ENCODE assay signal across 1 cellular context in the genomic region with DNA sequence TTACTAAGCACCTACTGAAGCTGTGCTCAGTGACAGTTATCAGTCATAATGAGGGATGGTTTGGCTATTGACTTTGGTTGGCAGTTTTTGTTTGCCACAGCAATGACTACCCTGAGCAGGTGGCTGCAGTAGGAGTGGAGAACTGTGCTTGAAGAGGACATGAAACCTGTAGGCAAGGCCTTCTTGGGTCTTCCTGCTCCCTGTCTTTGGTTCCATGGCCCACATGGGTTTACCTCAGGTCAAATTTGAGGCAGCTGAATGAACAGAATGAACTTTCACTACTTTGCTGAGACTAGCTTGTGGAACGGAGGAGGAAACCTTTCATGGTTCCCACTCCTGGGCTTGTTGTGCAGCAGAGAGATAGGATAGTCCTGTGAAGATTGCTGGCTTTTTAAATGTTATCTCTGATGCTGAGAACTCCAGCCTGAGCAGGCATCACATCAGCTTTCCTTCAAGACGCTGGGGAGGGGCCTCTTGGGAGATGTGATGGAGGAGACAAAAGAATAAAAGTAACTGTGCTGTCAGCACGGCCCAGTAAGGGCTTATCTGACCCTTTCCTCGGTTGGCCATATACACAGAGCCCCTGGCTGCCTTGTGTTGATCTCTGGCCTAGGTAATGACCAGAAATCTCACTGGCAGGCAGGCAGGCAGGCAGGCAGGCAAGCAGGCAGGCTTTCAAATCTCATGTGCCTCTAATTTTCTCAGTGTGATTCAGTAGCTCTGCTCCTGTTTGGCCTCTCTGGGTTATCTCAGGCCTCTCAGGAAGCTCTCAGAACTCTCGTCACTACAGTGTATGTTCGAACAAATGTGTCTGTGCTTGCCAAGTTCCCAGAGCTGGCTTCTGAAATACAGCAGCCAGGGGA.
TF ChIP-seq lines count a peak whose summit lies in the region.

No MANE protein-coding gene starts in this region.

TF ChIP-seq in K562, 482 proteins besides CTCF, POLR2A, EP300 and RAD21 (continued from another document and continues in another):
- TF ChIP-seq, protein P1, sequence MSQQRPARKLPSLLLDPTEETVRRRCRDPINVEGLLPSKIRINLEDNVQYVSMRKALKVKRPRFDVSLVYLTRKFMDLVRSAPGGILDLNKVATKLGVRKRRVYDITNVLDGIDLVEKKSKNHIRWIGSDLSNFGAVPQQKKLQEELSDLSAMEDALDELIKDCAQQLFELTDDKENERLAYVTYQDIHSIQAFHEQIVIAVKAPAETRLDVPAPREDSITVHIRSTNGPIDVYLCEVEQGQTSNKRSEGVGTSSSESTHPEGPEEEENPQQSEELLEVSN (IDR thresholded peaks at IDR 0.05; ENCODE audit: borderline replicate concordance in 1 of 2, extremely low read depth in 1 of 2, insufficient read depth in 1 of 2, insufficient read length in 1 of 2, low read depth in 1 of 2, low read length in 1 of 2, poor library complexity in 1 of 2, severe bottlenecking in 1 of 2): no peak
- TF ChIP-seq, protein P2, sequence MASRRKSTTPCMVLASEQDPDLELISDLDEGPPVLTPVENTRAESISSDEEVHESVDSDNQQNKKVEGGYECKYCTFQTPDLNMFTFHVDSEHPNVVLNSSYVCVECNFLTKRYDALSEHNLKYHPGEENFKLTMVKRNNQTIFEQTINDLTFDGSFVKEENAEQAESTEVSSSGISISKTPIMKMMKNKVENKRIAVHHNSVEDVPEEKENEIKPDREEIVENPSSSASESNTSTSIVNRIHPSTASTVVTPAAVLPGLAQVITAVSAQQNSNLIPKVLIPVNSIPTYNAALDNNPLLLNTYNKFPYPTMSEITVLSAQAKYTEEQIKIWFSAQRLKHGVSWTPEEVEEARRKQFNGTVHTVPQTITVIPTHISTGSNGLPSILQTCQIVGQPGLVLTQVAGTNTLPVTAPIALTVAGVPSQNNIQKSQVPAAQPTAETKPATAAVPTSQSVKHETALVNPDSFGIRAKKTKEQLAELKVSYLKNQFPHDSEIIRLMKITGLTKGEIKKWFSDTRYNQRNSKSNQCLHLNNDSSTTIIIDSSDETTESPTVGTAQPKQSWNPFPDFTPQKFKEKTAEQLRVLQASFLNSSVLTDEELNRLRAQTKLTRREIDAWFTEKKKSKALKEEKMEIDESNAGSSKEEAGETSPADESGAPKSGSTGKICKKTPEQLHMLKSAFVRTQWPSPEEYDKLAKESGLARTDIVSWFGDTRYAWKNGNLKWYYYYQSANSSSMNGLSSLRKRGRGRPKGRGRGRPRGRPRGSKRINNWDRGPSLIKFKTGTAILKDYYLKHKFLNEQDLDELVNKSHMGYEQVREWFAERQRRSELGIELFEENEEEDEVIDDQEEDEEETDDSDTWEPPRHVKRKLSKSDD (conservative IDR thresholded peaks at IDR 0.05; ENCODE audit: low read length): no peak
- TF ChIP-seq, protein P3, sequence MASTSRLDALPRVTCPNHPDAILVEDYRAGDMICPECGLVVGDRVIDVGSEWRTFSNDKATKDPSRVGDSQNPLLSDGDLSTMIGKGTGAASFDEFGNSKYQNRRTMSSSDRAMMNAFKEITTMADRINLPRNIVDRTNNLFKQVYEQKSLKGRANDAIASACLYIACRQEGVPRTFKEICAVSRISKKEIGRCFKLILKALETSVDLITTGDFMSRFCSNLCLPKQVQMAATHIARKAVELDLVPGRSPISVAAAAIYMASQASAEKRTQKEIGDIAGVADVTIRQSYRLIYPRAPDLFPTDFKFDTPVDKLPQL (IDR thresholded peaks at IDR 0.05; ENCODE audit: extremely low read depth, insufficient read length): no peak
- TF ChIP-seq, protein P4, sequence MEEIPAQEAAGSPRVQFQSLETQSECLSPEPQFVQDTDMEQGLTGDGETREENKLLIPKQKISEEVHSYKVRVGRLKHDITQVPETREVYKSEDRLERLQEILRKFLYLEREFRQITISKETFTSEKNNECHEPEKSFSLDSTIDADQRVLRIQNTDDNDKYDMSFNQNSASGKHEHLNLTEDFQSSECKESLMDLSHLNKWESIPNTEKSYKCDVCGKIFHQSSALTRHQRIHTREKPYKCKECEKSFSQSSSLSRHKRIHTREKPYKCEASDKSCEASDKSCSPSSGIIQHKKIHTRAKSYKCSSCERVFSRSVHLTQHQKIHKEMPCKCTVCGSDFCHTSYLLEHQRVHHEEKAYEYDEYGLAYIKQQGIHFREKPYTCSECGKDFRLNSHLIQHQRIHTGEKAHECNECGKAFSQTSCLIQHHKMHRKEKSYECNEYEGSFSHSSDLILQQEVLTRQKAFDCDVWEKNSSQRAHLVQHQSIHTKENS (CRISPR knock-in tag; IDR thresholded peaks at IDR 0.05): no peak
- peak; percentile 43 for TF ChIP-seq RBFOX2 (IDR thresholded peaks at IDR 0.05; ENCODE audit: low read depth, low read length)
- peak; percentile 83 for TF ChIP-seq SMARCA4 (IDR thresholded peaks at IDR 0.05)
- peak; percentile 57; the same call in 1 of the 2 replicates for TF ChIP-seq ZKSCAN3 (CRISPR knock-in tag; IDR thresholded peaks at IDR 0.05)
- no peak for TF ChIP-seq MED1 (CRISPR knock-in tag; IDR thresholded peaks at IDR 0.05; ENCODE audit: borderline replicate concordance)
- TF ChIP-seq PHF20 (IDR thresholded peaks at IDR 0.05; ENCODE audit: partially characterized antibody): no peak
- TF ChIP-seq ZNF140 (CRISPR knock-in tag; IDR thresholded peaks at IDR 0.05): no peak
- no peak; the same call in 1 of the 2 replicates for TF ChIP-seq MYNN (IDR thresholded peaks at IDR 0.05)
- TF ChIP-seq MYNN (CRISPR knock-in tag; IDR thresholded peaks at IDR 0.05): no peak
- TF ChIP-seq SRSF1 (IDR thresholded peaks at IDR 0.05; ENCODE audit: low read depth, low read length): no peak
- TF ChIP-seq ELF2 (CRISPR knock-in tag; IDR thresholded peaks at IDR 0.05): no peak
- TF ChIP-seq, protein P5, sequence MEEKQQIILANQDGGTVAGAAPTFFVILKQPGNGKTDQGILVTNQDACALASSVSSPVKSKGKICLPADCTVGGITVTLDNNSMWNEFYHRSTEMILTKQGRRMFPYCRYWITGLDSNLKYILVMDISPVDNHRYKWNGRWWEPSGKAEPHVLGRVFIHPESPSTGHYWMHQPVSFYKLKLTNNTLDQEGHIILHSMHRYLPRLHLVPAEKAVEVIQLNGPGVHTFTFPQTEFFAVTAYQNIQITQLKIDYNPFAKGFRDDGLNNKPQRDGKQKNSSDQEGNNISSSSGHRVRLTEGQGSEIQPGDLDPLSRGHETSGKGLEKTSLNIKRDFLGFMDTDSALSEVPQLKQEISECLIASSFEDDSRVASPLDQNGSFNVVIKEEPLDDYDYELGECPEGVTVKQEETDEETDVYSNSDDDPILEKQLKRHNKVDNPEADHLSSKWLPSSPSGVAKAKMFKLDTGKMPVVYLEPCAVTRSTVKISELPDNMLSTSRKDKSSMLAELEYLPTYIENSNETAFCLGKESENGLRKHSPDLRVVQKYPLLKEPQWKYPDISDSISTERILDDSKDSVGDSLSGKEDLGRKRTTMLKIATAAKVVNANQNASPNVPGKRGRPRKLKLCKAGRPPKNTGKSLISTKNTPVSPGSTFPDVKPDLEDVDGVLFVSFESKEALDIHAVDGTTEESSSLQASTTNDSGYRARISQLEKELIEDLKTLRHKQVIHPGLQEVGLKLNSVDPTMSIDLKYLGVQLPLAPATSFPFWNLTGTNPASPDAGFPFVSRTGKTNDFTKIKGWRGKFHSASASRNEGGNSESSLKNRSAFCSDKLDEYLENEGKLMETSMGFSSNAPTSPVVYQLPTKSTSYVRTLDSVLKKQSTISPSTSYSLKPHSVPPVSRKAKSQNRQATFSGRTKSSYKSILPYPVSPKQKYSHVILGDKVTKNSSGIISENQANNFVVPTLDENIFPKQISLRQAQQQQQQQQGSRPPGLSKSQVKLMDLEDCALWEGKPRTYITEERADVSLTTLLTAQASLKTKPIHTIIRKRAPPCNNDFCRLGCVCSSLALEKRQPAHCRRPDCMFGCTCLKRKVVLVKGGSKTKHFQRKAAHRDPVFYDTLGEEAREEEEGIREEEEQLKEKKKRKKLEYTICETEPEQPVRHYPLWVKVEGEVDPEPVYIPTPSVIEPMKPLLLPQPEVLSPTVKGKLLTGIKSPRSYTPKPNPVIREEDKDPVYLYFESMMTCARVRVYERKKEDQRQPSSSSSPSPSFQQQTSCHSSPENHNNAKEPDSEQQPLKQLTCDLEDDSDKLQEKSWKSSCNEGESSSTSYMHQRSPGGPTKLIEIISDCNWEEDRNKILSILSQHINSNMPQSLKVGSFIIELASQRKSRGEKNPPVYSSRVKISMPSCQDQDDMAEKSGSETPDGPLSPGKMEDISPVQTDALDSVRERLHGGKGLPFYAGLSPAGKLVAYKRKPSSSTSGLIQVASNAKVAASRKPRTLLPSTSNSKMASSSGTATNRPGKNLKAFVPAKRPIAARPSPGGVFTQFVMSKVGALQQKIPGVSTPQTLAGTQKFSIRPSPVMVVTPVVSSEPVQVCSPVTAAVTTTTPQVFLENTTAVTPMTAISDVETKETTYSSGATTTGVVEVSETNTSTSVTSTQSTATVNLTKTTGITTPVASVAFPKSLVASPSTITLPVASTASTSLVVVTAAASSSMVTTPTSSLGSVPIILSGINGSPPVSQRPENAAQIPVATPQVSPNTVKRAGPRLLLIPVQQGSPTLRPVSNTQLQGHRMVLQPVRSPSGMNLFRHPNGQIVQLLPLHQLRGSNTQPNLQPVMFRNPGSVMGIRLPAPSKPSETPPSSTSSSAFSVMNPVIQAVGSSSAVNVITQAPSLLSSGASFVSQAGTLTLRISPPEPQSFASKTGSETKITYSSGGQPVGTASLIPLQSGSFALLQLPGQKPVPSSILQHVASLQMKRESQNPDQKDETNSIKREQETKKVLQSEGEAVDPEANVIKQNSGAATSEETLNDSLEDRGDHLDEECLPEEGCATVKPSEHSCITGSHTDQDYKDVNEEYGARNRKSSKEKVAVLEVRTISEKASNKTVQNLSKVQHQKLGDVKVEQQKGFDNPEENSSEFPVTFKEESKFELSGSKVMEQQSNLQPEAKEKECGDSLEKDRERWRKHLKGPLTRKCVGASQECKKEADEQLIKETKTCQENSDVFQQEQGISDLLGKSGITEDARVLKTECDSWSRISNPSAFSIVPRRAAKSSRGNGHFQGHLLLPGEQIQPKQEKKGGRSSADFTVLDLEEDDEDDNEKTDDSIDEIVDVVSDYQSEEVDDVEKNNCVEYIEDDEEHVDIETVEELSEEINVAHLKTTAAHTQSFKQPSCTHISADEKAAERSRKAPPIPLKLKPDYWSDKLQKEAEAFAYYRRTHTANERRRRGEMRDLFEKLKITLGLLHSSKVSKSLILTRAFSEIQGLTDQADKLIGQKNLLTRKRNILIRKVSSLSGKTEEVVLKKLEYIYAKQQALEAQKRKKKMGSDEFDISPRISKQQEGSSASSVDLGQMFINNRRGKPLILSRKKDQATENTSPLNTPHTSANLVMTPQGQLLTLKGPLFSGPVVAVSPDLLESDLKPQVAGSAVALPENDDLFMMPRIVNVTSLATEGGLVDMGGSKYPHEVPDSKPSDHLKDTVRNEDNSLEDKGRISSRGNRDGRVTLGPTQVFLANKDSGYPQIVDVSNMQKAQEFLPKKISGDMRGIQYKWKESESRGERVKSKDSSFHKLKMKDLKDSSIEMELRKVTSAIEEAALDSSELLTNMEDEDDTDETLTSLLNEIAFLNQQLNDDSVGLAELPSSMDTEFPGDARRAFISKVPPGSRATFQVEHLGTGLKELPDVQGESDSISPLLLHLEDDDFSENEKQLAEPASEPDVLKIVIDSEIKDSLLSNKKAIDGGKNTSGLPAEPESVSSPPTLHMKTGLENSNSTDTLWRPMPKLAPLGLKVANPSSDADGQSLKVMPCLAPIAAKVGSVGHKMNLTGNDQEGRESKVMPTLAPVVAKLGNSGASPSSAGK (IDR thresholded peaks at IDR 0.05): 0 out of 2 replicates have a peak, but pooled peaks have one; percentile 25
- no peak for TF ChIP-seq HNRNPK (IDR thresholded peaks at IDR 0.05; ENCODE audit: low read depth, low read length, poor library complexity, severe bottlenecking)
- no peak for TF ChIP-seq TAF7 (tag; IDR thresholded peaks at IDR 0.05)
- TF ChIP-seq ZNF444 (CRISPR knock-in tag; IDR thresholded peaks at IDR 0.05): no peak
- TF ChIP-seq ZNF445 (CRISPR knock-in tag; IDR thresholded peaks at IDR 0.05; ENCODE audit: low read depth): 0 out of 2 replicates have a peak, but pooled peaks have one; percentile 39
- no peak for TF ChIP-seq ZBED1 (IDR thresholded peaks at IDR 0.05)
- peak; percentile 40 for TF ChIP-seq LCOR (CRISPR knock-in tag; IDR thresholded peaks at IDR 0.05)
- TF ChIP-seq, protein P6, sequence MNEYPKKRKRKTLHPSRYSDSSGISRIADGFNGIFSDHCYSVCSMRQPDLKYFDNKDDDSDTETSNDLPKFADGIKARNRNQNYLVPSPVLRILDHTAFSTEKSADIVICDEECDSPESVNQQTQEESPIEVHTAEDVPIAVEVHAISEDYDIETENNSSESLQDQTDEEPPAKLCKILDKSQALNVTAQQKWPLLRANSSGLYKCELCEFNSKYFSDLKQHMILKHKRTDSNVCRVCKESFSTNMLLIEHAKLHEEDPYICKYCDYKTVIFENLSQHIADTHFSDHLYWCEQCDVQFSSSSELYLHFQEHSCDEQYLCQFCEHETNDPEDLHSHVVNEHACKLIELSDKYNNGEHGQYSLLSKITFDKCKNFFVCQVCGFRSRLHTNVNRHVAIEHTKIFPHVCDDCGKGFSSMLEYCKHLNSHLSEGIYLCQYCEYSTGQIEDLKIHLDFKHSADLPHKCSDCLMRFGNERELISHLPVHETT (CRISPR knock-in tag; conservative IDR thresholded peaks at IDR 0.05 in 1 of 2, IDR thresholded peaks at IDR 0.05 in 1 of 2): no peak
- TF ChIP-seq, protein P7, sequence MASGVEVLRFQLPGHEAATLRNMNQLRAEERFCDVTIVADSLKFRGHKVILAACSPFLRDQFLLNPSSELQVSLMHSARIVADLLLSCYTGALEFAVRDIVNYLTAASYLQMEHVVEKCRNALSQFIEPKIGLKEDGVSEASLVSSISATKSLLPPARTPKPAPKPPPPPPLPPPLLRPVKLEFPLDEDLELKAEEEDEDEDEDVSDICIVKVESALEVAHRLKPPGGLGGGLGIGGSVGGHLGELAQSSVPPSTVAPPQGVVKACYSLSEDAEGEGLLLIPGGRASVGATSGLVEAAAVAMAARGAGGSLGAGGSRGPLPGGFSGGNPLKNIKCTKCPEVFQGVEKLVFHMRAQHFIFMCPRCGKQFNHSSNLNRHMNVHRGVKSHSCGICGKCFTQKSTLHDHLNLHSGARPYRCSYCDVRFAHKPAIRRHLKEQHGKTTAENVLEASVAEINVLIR (CRISPR knock-in tag; IDR thresholded peaks at IDR 0.05): no peak
- TF ChIP-seq, protein P8, sequence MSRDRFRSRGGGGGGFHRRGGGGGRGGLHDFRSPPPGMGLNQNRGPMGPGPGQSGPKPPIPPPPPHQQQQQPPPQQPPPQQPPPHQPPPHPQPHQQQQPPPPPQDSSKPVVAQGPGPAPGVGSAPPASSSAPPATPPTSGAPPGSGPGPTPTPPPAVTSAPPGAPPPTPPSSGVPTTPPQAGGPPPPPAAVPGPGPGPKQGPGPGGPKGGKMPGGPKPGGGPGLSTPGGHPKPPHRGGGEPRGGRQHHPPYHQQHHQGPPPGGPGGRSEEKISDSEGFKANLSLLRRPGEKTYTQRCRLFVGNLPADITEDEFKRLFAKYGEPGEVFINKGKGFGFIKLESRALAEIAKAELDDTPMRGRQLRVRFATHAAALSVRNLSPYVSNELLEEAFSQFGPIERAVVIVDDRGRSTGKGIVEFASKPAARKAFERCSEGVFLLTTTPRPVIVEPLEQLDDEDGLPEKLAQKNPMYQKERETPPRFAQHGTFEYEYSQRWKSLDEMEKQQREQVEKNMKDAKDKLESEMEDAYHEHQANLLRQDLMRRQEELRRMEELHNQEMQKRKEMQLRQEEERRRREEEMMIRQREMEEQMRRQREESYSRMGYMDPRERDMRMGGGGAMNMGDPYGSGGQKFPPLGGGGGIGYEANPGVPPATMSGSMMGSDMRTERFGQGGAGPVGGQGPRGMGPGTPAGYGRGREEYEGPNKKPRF (IDR thresholded peaks at IDR 0.05; ENCODE audit: low read depth, low read length): no peak
- TF ChIP-seq KDM2B (CRISPR knock-in tag; IDR thresholded peaks at IDR 0.05): no peak
